In the genomic region with DNA sequence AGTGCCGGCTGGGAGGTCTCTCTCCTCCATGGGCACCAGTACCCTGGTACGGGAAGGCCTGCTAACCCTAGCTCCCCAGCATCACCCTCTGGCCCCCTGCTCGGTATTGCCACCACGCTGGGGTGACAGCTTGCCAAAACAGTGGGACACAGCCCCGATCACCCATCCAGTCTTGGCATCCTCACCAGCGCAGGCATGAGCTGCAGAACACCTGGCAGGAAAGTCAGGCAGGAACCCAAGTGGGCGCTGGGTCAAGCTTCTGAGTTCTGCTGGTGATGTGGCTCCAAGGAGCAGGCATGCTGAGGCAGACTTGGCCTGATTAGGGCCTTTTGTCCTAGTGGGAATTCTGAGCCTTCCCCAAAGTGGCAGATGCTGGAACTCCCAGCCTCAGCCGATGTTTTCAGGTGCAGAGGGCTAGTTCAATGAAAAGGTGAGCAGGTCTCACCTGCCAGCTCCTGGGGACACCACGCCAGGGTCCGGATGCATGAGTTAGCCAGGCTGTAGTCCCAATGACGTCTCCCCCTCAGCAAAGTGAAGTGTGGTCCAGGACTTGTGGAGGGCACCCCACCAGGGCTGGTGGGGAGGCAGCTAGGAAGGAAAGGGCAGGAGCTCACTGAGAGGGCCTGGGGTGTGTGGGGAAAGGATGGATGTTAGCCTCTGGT, we compare ENCODE assay signal across 18 cellular contexts. TPM values are rescaled to one million over a fixed set of nuclear protein-coding genes. Genes with fewer than 3 reads are reported as not detected.
DNase-seq lines count a peak whose midpoint lies in the region; ATAC-seq and TF ChIP-seq lines count a peak whose summit lies in the region.
"Had no signal": no experiment of that assay in that cellular context is flagged by ENCODE, and none has a peak within 500 bp of the region (broad histone marks: within the 10 kb centered on the region; RNA-seq: fewer than 3 reads in every experiment).

No MANE protein-coding gene starts in this region.

- H2AK5ac ChIP-seq in trophoblast cell (ENCODE audit: low read length), result peak overlapping the region; percentile 75

- H2BK5ac ChIP-seq in trophoblast cell (ENCODE audit: low read depth, low read length, poor library complexity), result no peak overlapping the region

- H3K4me1 ChIP-seq in right atrium auricular region (peaks cover 7 to 72% of the 10 kb centered on the region in 2 donors), trophoblast cell (ENCODE audit: control insufficient read depth in 1 of 2, insufficient read depth in 2 of 2, low read length in 2 of 2) (peaks cover 23 to 27% of the 10 kb centered on the region in 2 experiments), vagina (peaks cover 48% of the 10 kb centered on the region), foreskin keratinocyte (no peaks in the 10 kb centered on the region)

- H3K9me3 ChIP-seq in right atrium auricular region (no peaks in the 10 kb centered on the region), trophoblast cell (ENCODE audit: insufficient read depth, low read depth, low read length) (no peaks in the 10 kb centered on the region), vagina (no peaks in the 10 kb centered on the region)

- no CpG with 5 or more reads among the region's 11 CpGs for whole genome bisulfite sequencing in trophoblast cell (ENCODE audit: extremely low coverage, insufficient coverage, insufficient read length)

- H2AFZ ChIP-seq in trophoblast cell (ENCODE audit: insufficient read depth, low read length, poor library complexity), result no peak overlapping the region
- H2AFZ ChIP-seq: neural progenitor cell had no signal

- H3K4me3 ChIP-seq in right atrium auricular region, result no peak overlapping the region
- H3K4me3 ChIP-seq in trophoblast cell (ENCODE audit: low read depth, low read length), result no peak overlapping the region
- no peak overlapping the region for H3K4me3 ChIP-seq in vagina
- H3K4me3 ChIP-seq: neural progenitor cell had no signal

- intact Hi-C loops in Right ventricle myocardium inferior (cut with DNase I), result no loop called here
- intact Hi-C loops in cardiac septum (cut with DNase I), result loop anchor here (5.0 kb wide), 1 partner anchor 60 kb away; no protein-coding TSS in a partner anchor
- intact Hi-C loops in vagina (cut with DNase I), result no loop called here

- peak overlapping the region; percentile 21 for H3K14ac ChIP-seq in trophoblast cell (ENCODE audit: low read length)

- H3K79me2 ChIP-seq in trophoblast cell (ENCODE audit: control insufficient read depth, insufficient read depth, low read length, poor library complexity), result peaks cover 4% of the 10 kb centered on the region

- peaks cover 40% of the 10 kb centered on the region for H3K79me1 ChIP-seq in trophoblast cell (ENCODE audit: low read length)

- H3K4ac ChIP-seq in trophoblast cell (ENCODE audit: low read depth, low read length), result no peak overlapping the region

- ATAC-seq in Right ventricle myocardium inferior, result peak; percentile 3
- ATAC-seq in foreskin keratinocyte, result no peak
- ATAC-seq: HCT116 had no signal

- DNase-seq in Right ventricle myocardium inferior (ENCODE audit: missing footprints) (peak; percentile 63), cardiac septum (ENCODE audit: low spot score) (no peak), right atrium auricular region (ENCODE audit: low spot score) (peak; percentile 58), trophoblast cell (no peak), vagina (ENCODE audit: extremely low spot score in 2 of 2) (peak; percentile 84 to 93), HuH-7 (ENCODE audit: low spot score) (no peak), foreskin keratinocyte (no peak), NOMO-1 (lab: John Stamatoyannopoulos, UW; ENCODE audit: unreplicated experiment in 2 of 2) (no peak)
- DNase-seq: activated gamma-delta T cell treated with Interleukin-2 at 50 U/mL for 16 hours; COR-L47; effector CD8-positive, alpha-beta T cell; mesendoderm; MV-4-11; NCI-H82; T-helper 1 cell had no signal

- no peak overlapping the region for H3K23ac ChIP-seq in trophoblast cell (ENCODE audit: low read length)

- no peak overlapping the region for H4K12ac ChIP-seq in trophoblast cell (ENCODE audit: low read depth, low read length)

- no peak overlapping the region for H2BK120ac ChIP-seq in trophoblast cell (ENCODE audit: insufficient read depth, low read length, poor library complexity)

- H2BK12ac ChIP-seq in trophoblast cell (ENCODE audit: low read length), result peak overlapping the region; percentile 29

- no peak for TF ChIP-seq POLR2A in vagina (IDR thresholded peaks at IDR 0.05)

- H4K91ac ChIP-seq in trophoblast cell (ENCODE audit: low read depth, low read length), result peak overlapping the region; percentile 54

- no peak overlapping the region for H3K4me2 ChIP-seq in trophoblast cell (ENCODE audit: low read length)

- no peak overlapping the region for H3K9ac ChIP-seq in trophoblast cell (ENCODE audit: low read length)
- H3K9ac ChIP-seq: neural progenitor cell had no signal

- H4K8ac ChIP-seq in trophoblast cell (ENCODE audit: low read depth, low read length), result peak overlapping the region; percentile 30

- TF ChIP-seq CTCF in right atrium auricular region (IDR thresholded peaks at IDR 0.05), result no peak
- no peak for TF ChIP-seq CTCF in vagina (IDR thresholded peaks at IDR 0.05)
- TF ChIP-seq CTCF in foreskin keratinocyte (conservative IDR thresholded peaks at IDR 0.05), result no peak

- peak overlapping the region; percentile 4 for H3K18ac ChIP-seq in trophoblast cell (ENCODE audit: low read length)

- H3K27me3 ChIP-seq in right atrium auricular region (no peaks in the 10 kb centered on the region), trophoblast cell (ENCODE audit: insufficient read depth, low read length) (no peaks in the 10 kb centered on the region), vagina (no peaks in the 10 kb centered on the region), foreskin keratinocyte (peaks cover 7% of the 10 kb centered on the region)

- peaks cover 61% of the 10 kb centered on the region for H3K36me3 ChIP-seq in right atrium auricular region
- peaks cover 5 to 17% of the 10 kb centered on the region in 2 experiments for H3K36me3 ChIP-seq in trophoblast cell (ENCODE audit: control insufficient read depth in 1 of 2, insufficient read depth in 2 of 2, low read length in 2 of 2)
- no peaks in the 10 kb centered on the region for H3K36me3 ChIP-seq in vagina
- H3K36me3 ChIP-seq: neural progenitor cell had no signal

- H3K27ac ChIP-seq in right atrium auricular region, result peak overlapping the region; percentile 32 to 92
- H3K27ac ChIP-seq in trophoblast cell (ENCODE audit: low read depth, low read length), result no peak overlapping the region
- peak overlapping the region; percentile 92 for H3K27ac ChIP-seq in vagina
- no peak overlapping the region for H3K27ac ChIP-seq in foreskin keratinocyte
- H3K27ac ChIP-seq: neural progenitor cell, VCaP had no signal

RNA-seq across cellular contexts. Expression of a gene that starts 8.5 kb away (rescaled TPM):
- total RNA-seq in Right ventricle myocardium inferior, result 13.7 TPM
- total RNA-seq in cardiac septum, result 14.9 TPM
- total RNA-seq in right atrium auricular region, result 10 to 100 TPM; 19.3 to 20.5 TPM
- polyA plus RNA-seq in trophoblast cell (2013), result 31.5 and 32.1 TPM in 2 replicates
- 20.6 TPM for total RNA-seq in vagina
- 16.6 and 18.7 TPM in 2 replicates for total RNA-seq in foreskin keratinocyte
- 9.5 and 12.2 TPM in 2 replicates for polyA plus RNA-seq in foreskin keratinocyte

RNA-seq across cellular contexts. Expression of a gene that starts 13.6 kb away (rescaled TPM):
- total RNA-seq in Right ventricle myocardium inferior (33.0 TPM), cardiac septum (45.5 TPM), right atrium auricular region (100 to 1,000 TPM in 1 of 2 donors, 10 to 100 TPM in 1; 68.8 to 143 TPM), vagina (155 TPM), foreskin keratinocyte (0.60 and 0.75 TPM in 2 replicates)
- 120 and 128 TPM in 2 replicates for polyA plus RNA-seq in trophoblast cell (2013)
- 0.56 and 0.84 TPM in 2 replicates for polyA plus RNA-seq in foreskin keratinocyte

RNA-seq across cellular contexts. Expression of a gene that starts 32.6 kb away (rescaled TPM):
- total RNA-seq in Right ventricle myocardium inferior (91.5 TPM), cardiac septum (47.5 TPM), right atrium auricular region (10 to 100 TPM; 43.3 to 43.4 TPM), vagina (29.2 TPM), foreskin keratinocyte (0.21 and 0.51 TPM in 2 replicates)
- 9.7 and 11.1 TPM in 2 replicates for polyA plus RNA-seq in trophoblast cell (2013)
- polyA plus RNA-seq in foreskin keratinocyte, result 0.31 and 0.34 TPM in 2 replicates

Comparison
In these comparisons a context has a peak if more than half of its experiments do, and no peak if none do; other contexts are left out.
1. DNase-seq: peak in Right ventricle myocardium inferior (single experiment), right atrium auricular region (single experiment) and vagina (2 of 2); none in cardiac septum (single experiment), trophoblast cell (0 of 2), HuH-7 (single experiment), foreskin keratinocyte (0 of 2) and NOMO-1 (0 of 2).
2. H3K27ac ChIP-seq: peak in right atrium auricular region (2 of 2) and vagina (single experiment); none in trophoblast cell (single experiment) and foreskin keratinocyte (single experiment).
3. RNA of a gene that starts 13.6 kb away (total RNA-seq): 155 TPM in vagina (single experiment), 68.8 to 143 TPM in right atrium auricular region, 45.5 TPM in cardiac septum (single experiment) and 33.0 TPM in Right ventricle myocardium inferior (single experiment); 0.60 to 0.75 TPM in foreskin keratinocyte; every median in the first group is over 10 times any median in the second.
4. RNA of a gene that starts 32.6 kb away (total RNA-seq): 91.5 TPM in Right ventricle myocardium inferior (single experiment), 47.5 TPM in cardiac septum (single experiment), 43.3 to 43.4 TPM in right atrium auricular region and 29.2 TPM in vagina (single experiment); 0.21 to 0.51 TPM in foreskin keratinocyte; every median in the first group is over 10 times any median in the second.